1 cellular context compared by ENCODE assay signal in the genomic region with DNA sequence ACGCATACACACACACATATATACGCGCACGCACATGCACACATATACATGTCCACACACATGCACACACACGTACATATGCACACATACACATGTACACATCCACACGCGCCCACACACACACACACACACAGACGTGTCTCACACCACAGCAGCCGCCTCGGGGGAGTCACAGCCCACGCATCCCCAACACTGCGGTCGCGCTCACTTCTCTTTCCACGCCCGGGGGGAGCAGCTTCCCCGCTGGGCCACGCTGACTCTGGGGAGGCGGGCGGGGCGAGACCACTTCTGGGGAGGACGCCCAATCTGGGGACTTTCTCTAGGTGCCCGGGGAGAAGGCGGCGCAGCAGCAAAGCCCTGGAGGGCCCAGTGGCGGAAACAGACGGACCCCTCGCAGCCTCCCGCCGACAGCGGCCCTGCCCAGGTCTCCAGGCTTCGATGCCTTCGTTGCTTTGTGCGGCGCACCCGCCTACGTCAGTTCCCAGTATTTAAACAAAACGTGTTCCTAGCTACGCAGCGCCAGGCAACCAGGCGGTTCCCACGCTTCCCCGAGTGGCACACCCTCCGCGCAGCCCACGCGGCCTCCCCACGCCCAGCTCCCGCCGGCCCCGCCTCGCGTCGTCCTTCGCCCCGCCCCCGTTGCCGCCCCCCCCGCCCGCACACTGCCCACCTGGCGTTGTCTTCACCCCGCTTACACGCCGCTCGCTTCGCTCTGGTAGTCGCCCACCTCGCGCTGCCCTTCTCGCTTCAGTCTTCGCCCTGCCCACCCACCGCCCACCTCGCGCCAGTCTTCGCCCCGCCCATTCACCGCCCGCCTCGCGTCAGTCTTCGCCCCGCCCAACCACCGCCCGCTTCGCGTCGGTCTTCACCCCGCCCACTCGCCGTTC.
TF ChIP-seq lines count a peak whose summit lies in the region.

No MANE protein-coding gene starts in this region.

TF ChIP-seq in Ishikawa, 13 proteins besides CTCF, POLR2A, EP300 and RAD21:
- TF ChIP-seq, protein P1, sequence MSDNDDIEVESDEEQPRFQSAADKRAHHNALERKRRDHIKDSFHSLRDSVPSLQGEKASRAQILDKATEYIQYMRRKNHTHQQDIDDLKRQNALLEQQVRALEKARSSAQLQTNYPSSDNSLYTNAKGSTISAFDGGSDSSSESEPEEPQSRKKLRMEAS (IDR thresholded peaks at IDR 0.05) = peak; percentile 97
- no peak for TF ChIP-seq NFIC (IDR thresholded peaks at IDR 0.05)
- TF ChIP-seq CEBPB (IDR thresholded peaks at IDR 0.05) = no peak
- TF ChIP-seq TEAD4 (IDR thresholded peaks at IDR 0.05) = peak; percentile 29; the same call in 1 of the 2 replicates
- TF ChIP-seq, protein P2, sequence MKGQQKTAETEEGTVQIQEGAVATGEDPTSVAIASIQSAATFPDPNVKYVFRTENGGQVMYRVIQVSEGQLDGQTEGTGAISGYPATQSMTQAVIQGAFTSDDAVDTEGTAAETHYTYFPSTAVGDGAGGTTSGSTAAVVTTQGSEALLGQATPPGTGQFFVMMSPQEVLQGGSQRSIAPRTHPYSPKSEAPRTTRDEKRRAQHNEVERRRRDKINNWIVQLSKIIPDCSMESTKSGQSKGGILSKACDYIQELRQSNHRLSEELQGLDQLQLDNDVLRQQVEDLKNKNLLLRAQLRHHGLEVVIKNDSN (IDR thresholded peaks at IDR 0.05) = peak; percentile 30; the same call in 1 of the 2 replicates
- peak; percentile 70 for TF ChIP-seq EGR1 (IDR thresholded peaks at IDR 0.05)
- peak; percentile 42; the same call in 1 of the 2 replicates for TF ChIP-seq ZBTB7A (IDR thresholded peaks at IDR 0.05; ENCODE audit: low read depth)
- peak; percentile 18; the same call in 1 of the 2 replicates for TF ChIP-seq TAF1 (IDR thresholded peaks at IDR 0.05; ENCODE audit: low read depth)
